Comparison of ENCODE assay signal across 21 cellular contexts in genomic region chr10:132957131-132957530, GRCh38. TPM values are rescaled to one million over a fixed set of nuclear protein-coding genes. Genes with fewer than 3 reads are reported as not detected.
"Had no signal": no experiment of that assay in that cellular context is flagged by ENCODE, and none has a peak within 500 bp of the region (broad histone marks: within the 10 kb centered on the region; RNA-seq: fewer than 3 reads in every experiment).

No MANE protein-coding gene starts in this region.

- DNase-seq: activated CD4-positive, alpha-beta memory T cell treated with anti-CD3 and anti-CD28 coated beads for 36 hours; activated CD4-positive, alpha-beta T cell treated with anti-CD3 and anti-CD28 coated beads, Interleukin-2, amount 10 ng/mL, durations not matched to agents 7 days and 5 days; activated CD8-positive, alpha-beta memory T cell treated with anti-CD3 and anti-CD28 coated beads for 24 hours; activated gamma-delta T cell; activated naive CD8-positive, alpha-beta T cell treated with anti-CD3 and anti-CD28 coated beads, Interleukin-2, amount 50 U/mL, for 24 hours; amniotic stem cell; MG63; MV-4-11; NCI-H1092 treated with DMSO at 0.1 percent for 48 hours; NCI-H1417 treated with DMSO at 0.1 percent for 48 hours; NCI-H1694; NCI-H2029; NCI-H2107; NCI-H345; NCI-H510A treated with DMSO at 0.1 percent for 48 hours; NCI-H69; NK-92 treated with Interleukin-12 subunit alpha and Interleukin-12 subunit beta, amount 100 ng/mL, for 24 hours; OCI-M1; RPMI8226 had no signal

RNA-seq across cellular contexts. Expression of gene CFAP46, which starts 14.8 kb away (rescaled TPM):
- total RNA-seq: activated CD4-positive, alpha-beta T cell treated with anti-CD3 and anti-CD28 coated beads, Interleukin-2, amount 10 ng/mL, durations not matched to agents 7 days and 5 days; activated T-helper 1 cell treated with anti-CD3 and anti-CD28 coated beads, Interleukin-12 subunit alpha, Interleukin-12 subunit beta, Interleukin-2, Interleukin-4 antibody, amounts not matched to agents 30 ng/mL and 10 ng/mL and 1 ng/mL, durations not matched to agents 14 hours and 24 hours and 36 hours; ascending aorta had no signal
